1 cellular context compared by ENCODE assay signal in the genomic region with DNA sequence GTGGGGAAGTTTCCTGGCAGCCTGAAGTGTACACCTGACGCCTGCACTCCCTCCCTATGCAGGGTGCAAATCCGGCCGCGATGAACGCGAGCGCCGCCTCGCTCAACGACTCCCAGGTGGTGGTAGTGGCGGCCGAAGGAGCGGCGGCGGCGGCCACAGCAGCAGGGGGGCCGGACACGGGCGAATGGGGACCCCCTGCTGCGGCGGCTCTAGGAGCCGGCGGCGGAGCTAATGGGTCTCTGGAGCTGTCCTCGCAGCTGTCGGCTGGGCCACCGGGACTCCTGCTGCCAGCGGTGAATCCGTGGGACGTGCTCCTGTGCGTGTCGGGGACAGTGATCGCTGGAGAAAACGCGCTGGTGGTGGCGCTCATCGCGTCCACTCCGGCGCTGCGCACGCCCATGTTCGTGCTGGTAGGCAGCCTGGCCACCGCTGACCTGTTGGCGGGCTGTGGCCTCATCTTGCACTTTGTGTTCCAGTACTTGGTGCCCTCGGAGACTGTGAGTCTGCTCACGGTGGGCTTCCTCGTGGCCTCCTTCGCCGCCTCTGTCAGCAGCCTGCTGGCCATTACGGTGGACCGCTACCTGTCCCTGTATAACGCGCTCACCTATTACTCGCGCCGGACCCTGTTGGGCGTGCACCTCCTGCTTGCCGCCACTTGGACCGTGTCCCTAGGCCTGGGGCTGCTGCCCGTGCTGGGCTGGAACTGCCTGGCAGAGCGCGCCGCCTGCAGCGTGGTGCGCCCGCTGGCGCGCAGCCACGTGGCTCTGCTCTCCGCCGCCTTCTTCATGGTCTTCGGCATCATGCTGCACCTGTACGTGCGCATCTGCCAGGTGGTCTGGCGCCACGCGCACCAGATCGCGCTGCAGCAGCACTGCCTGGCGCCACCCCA.
TF ChIP-seq lines count a peak whose summit lies in the region.

No MANE protein-coding gene starts in this region.

TF ChIP-seq in H1, 55 proteins besides CTCF, POLR2A, EP300 and RAD21:
- TF ChIP-seq, protein P1, sequence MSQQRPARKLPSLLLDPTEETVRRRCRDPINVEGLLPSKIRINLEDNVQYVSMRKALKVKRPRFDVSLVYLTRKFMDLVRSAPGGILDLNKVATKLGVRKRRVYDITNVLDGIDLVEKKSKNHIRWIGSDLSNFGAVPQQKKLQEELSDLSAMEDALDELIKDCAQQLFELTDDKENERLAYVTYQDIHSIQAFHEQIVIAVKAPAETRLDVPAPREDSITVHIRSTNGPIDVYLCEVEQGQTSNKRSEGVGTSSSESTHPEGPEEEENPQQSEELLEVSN (IDR thresholded peaks at IDR 0.05): peak; percentile 88
- TF ChIP-seq SUZ12 (IDR thresholded peaks at IDR 0.05; ENCODE audit: low read length): peak; percentile 31; the same call in 1 of the 2 replicates
- peak; percentile 84 for TF ChIP-seq KDM4A (IDR thresholded peaks at IDR 0.05; ENCODE audit: low read depth, low read length, severe bottlenecking)
- TF ChIP-seq MAX (IDR thresholded peaks at IDR 0.05): peak; percentile 96
- no peak for TF ChIP-seq RFX5 (IDR thresholded peaks at IDR 0.05; ENCODE audit: borderline replicate concordance, low read depth, low read length)
TF ChIP-seq in H1: peak in this region for 4.
